Comparison of ENCODE assay signal across 1 cellular context in the genomic region with DNA sequence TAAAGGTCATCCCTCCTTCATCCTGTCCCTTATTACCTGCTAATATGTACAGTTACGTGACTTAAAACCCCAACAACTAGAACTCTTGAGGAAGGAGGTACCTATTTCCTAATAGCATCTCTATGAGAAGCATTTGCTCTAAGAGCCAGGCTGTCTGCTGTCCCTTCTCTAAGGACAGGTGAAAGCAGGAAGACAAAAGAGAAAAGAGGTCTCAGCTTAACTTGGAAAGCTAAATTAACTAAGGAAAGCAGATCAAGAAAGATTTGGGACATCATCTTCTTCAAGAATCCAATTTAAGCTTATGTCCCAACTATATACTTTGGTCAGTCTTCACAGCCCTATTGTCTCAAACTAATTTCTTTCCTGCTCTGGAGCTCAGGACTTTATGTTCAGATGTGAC.
TF ChIP-seq lines count a peak whose summit lies in the region.

No MANE protein-coding gene starts in this region.

TF ChIP-seq in liver, 16 proteins besides CTCF, POLR2A, EP300 and RAD21 (continued from another document):
- TF ChIP-seq, protein P1, sequence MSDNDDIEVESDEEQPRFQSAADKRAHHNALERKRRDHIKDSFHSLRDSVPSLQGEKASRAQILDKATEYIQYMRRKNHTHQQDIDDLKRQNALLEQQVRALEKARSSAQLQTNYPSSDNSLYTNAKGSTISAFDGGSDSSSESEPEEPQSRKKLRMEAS (IDR thresholded peaks at IDR 0.05): no peak
- TF ChIP-seq, protein P2, sequence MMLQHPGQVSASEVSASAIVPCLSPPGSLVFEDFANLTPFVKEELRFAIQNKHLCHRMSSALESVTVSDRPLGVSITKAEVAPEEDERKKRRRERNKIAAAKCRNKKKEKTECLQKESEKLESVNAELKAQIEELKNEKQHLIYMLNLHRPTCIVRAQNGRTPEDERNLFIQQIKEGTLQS (IDR thresholded peaks at IDR 0.05): no peak
- TF ChIP-seq TAF1 (conservative IDR thresholded peaks at IDR 0.05): no peak
- no peak for TF ChIP-seq SP1 (IDR thresholded peaks at IDR 0.05)
- no peak for TF ChIP-seq GABPA (IDR thresholded peaks at IDR 0.05 in 1 of 2, conservative IDR thresholded peaks at IDR 0.05 in 1 of 2)
- TF ChIP-seq RXRA (IDR thresholded peaks at IDR 0.05): no peak
- no peak for TF ChIP-seq HNF4A (conservative IDR thresholded peaks at IDR 0.05)
- TF ChIP-seq EGR1 (IDR thresholded peaks at IDR 0.05; ENCODE audit: low read depth in 2 of 2): no peak
TF ChIP-seq in liver: peak in this region for 0.
